In the genomic region with DNA sequence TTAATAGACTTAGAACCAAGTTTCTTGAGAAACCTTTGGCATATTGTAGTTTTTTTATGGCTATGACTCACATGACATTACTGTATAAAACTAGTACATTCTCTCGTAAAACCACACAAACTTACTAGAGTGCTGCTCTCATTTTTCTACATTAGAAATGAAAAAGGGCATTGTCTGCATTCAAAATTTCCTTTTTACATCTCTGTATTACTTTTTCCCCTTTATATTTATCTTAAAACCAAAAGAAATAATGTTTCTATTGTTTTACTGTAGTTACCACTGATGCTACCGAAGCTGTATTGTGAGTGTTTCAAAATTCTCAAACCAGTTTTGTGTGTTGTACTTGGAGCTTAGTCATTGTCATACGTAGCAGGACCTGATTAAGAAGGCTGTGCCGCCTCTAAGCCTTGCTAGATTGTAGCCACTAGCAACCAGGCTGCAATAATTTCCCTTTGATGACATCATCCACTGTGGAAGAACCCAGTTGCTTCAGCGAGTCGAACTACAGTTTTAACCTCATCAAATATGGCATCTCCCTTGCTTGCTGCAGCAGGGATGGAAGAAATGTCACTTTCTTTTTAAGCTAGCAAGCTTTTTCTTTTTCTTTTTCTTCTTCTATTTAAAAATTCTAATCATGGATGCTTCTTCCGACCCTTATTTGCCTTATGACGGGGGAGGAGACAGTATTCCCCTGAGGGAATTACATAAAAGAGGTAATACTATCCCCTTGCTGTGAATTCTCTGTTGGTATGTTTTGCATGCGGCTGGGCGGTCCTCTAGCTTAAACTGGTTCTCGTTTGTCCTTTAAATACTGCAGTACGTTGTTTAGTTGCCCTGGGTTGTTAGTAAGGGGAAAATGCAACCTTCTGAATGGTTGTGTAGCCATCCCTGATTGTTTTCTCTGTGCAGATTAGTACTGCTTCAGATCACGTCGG, we compare ENCODE assay signal across 8 cellular contexts. TPM values are rescaled to one million over a fixed set of nuclear protein-coding genes. Genes with fewer than 3 reads are reported as not detected.
DNase-seq lines count a peak whose midpoint lies in the region; ATAC-seq and TF ChIP-seq lines count a peak whose summit lies in the region.

No MANE protein-coding gene starts in this region.

- H3K4me1 ChIP-seq in OCI-LY3 (ENCODE audit: low read length) (peaks cover 16% of the 10 kb centered on the region), esophagus muscularis mucosa (peaks cover 23 to 48% (median 32%) of the 10 kb centered on the region in 4 donors), muscle layer of colon (ENCODE audit: insufficient read depth, low read length) (peaks cover 17% of the 10 kb centered on the region)

- peak overlapping the region; percentile 67 for H2AFZ ChIP-seq in OCI-LY3 (ENCODE audit: low read depth, low read length)

- H3K27me3 ChIP-seq in OCI-LY3 (ENCODE audit: low read depth, low read length), result no peaks in the 10 kb centered on the region
- H3K27me3 ChIP-seq in esophagus muscularis mucosa, result no peaks in the 10 kb centered on the region
- H3K27me3 ChIP-seq in muscle layer of colon (ENCODE audit: control insufficient read depth in 1 of 2, insufficient read depth in 2 of 2, low read length in 2 of 2), result no peaks in the 10 kb centered on the region

- peak overlapping the region; percentile 77 for H3K4me3 ChIP-seq in OCI-LY3 (ENCODE audit: low read length)
- peak overlapping the region; percentile 45 to 57 (median 53) for H3K4me3 ChIP-seq in esophagus muscularis mucosa
- peak overlapping the region; percentile 24 to 75 for H3K4me3 ChIP-seq in muscle layer of colon (ENCODE audit: low read depth in 1 of 2, low read length in 2 of 2)

- no peaks in the 10 kb centered on the region for H3K9me3 Mint-ChIP-seq in activated T-cell treated with anti-CD3 and anti-CD28 coated beads, Interleukin-2, amount 50 U/mL, for 24 hours

- peaks cover 10% of the 10 kb centered on the region for H3K79me2 ChIP-seq in OCI-LY3 (ENCODE audit: low read length)

- 20% methylated on average over 14 of the region's 14 CpGs for WGBS in esophagus muscularis mucosa

- no peaks in the 10 kb centered on the region for H3K27me3 Mint-ChIP-seq in activated T-cell treated with anti-CD3 and anti-CD28 coated beads, Interleukin-2, amount 50 U/mL, for 24 hours

- no peaks in the 10 kb centered on the region for H4K20me1 ChIP-seq in OCI-LY3 (ENCODE audit: insufficient read depth, low read length)

- no peak for TF ChIP-seq EP300 in esophagus muscularis mucosa (IDR thresholded peaks at IDR 0.05)

- peak overlapping the region; percentile 87 for H3K4me3 Mint-ChIP-seq in activated T-cell treated with anti-CD3 and anti-CD28 coated beads, Interleukin-2, amount 50 U/mL, for 24 hours

- peak overlapping the region; percentile 98 for H3K27ac Mint-ChIP-seq in activated T-cell treated with anti-CD3 and anti-CD28 coated beads, Interleukin-2, amount 50 U/mL, for 24 hours

- H3K9ac ChIP-seq in OCI-LY3 (ENCODE audit: low read length), result peak overlapping the region; percentile 56
- peak overlapping the region; percentile 72 for H3K9ac ChIP-seq in muscle layer of colon (ENCODE audit: low read length)

- no peak for TF ChIP-seq CTCF in OCI-LY3 (IDR thresholded peaks at IDR 0.05; ENCODE audit: low read depth, low read length)
- no peak for TF ChIP-seq CTCF in esophagus muscularis mucosa (IDR thresholded peaks at IDR 0.05)

- H3K36me3 ChIP-seq in OCI-LY3 (replicated peaks; ENCODE audit: low read depth, low read length) (no peaks in the 10 kb centered on the region), esophagus muscularis mucosa (no peaks in the 10 kb centered on the region), muscle layer of colon (ENCODE audit: insufficient read depth, low read length) (no peaks in the 10 kb centered on the region)

- intact Hi-C loops in esophagus muscularis mucosa (cut with DNase I), result loop anchor here (5.0 kb wide), 1 partner anchor 43 kb away; no protein-coding TSS in a partner anchor

- peak overlapping the region; percentile 78 for H3K4me2 ChIP-seq in OCI-LY3 (ENCODE audit: low read length)

- ATAC-seq in GM21381 (IDR thresholded peaks at IDR 0.05; ENCODE audit: unreplicated experiment), result peak; percentile 97

- TF ChIP-seq POLR2A in esophagus muscularis mucosa (IDR thresholded peaks at IDR 0.05; ENCODE audit: low read depth), result no peak

- H3K27ac ChIP-seq in OCI-LY3 (ENCODE audit: low read length) (peak overlapping the region; percentile 60), esophagus muscularis mucosa (replicated peaks in 1 of 4) (peak overlapping the region; percentile 75 to 82 (median 80)), muscle layer of colon (ENCODE audit: low read depth, low read length) (peak overlapping the region; percentile 79)

- H3K9me3 ChIP-seq in OCI-LY3 (ENCODE audit: insufficient read depth, low read length) (no peaks in the 10 kb centered on the region), esophagus muscularis mucosa (no peaks in the 10 kb centered on the region), muscle layer of colon (ENCODE audit: low read length) (no peaks in the 10 kb centered on the region)

- H3K4me1 Mint-ChIP-seq in activated T-cell treated with anti-CD3 and anti-CD28 coated beads, Interleukin-2, amount 50 U/mL, for 24 hours (ENCODE audit: low read depth), result peaks cover 43% of the 10 kb centered on the region

- DNase-seq in COLO829 (ENCODE audit: low spot score) (peak; percentile 97), HT1080 (ENCODE audit: low read depth) (peak; percentile 95), esophagus muscularis mucosa (ENCODE audit: extremely low spot score) (no peak)
- DNase-seq in activated T-cell treated with anti-CD3 and anti-CD28 coated beads, Interleukin-2, amount 50 U/mL, for 24 hours, result peak; percentile 39
- DNase-seq in stimulated activated CD8-positive, alpha-beta memory T cell treated with anti-CD3 and anti-CD28 coated beads, Interleukin-7, amount 100 ng/mL, for 24 hours (ENCODE audit: low read depth), result peak; percentile 15

- H3K36me3 Mint-ChIP-seq in activated T-cell treated with anti-CD3 and anti-CD28 coated beads, Interleukin-2, amount 50 U/mL, for 24 hours (ENCODE audit: low read depth), result peaks cover 16% of the 10 kb centered on the region

RNA-seq across cellular contexts. Expression of a gene that starts 39.6 kb away (rescaled TPM):
- 16.5 and 21.8 TPM in 2 replicates for total RNA-seq in HT1080 (2014; rRNA removed; shearing (Covaris generic))
- 23.9 and 32.7 TPM in 2 replicates for polyA plus RNA-seq in HT1080 (2015; cell fraction: cytosol; rRNA removed)
- 34.8 and 37.4 TPM in 2 replicates for polyA plus RNA-seq in HT1080 (2015; cell fraction: nucleus; rRNA removed)
- 10 to 100 TPM; 11.2 to 17.7 (median 14.9) TPM for total RNA-seq in esophagus muscularis mucosa

RNA-seq across cellular contexts. Expression of a gene that starts 47.6 kb away (rescaled TPM):
- 3.0 and 4.4 TPM in 2 replicates for total RNA-seq in HT1080 (2014; rRNA removed; shearing (Covaris generic))
- 4.7 and 6.1 TPM in 2 replicates for polyA plus RNA-seq in HT1080 (2015; cell fraction: cytosol; rRNA removed)
- polyA plus RNA-seq in HT1080 (2015; cell fraction: nucleus; rRNA removed), result 6.6 and 8.7 TPM in 2 replicates
- 10 to 100 TPM; 10.2 to 15.8 (median 12.9) TPM for total RNA-seq in esophagus muscularis mucosa
